Comparison of ENCODE assay signal across 13 cellular contexts in genomic region chr5:161549106-161549505, GRCh38. TPM values are rescaled to one million over a fixed set of nuclear protein-coding genes. Genes with fewer than 3 reads are reported as not detected.
A peak's percentile ranks its signal among the peaks of the same experiment; 100 is the strongest.
DNase-seq lines count a peak whose midpoint lies in the region; ATAC-seq and TF ChIP-seq lines count a peak whose summit lies in the region.
"Had no signal": no experiment of that assay in that cellular context is flagged by ENCODE, and none has a peak within 500 bp of the region (broad histone marks: within the 10 kb centered on the region; RNA-seq: fewer than 3 reads in every experiment).

No MANE protein-coding gene starts in this region.

- peaks cover 66% of the 10 kb centered on the region for H3K27me3 ChIP-seq in GM23338 (ENCODE audit: insufficient read depth)
- H3K27me3 ChIP-seq in adrenal gland, result no peaks in the 10 kb centered on the region
- peaks cover 32% of the 10 kb centered on the region for H3K27me3 ChIP-seq in trophoblast cell (ENCODE audit: insufficient read depth, low read length)
- H3K27me3 ChIP-seq in CD4-positive, alpha-beta T cell (ENCODE audit: control insufficient read depth, insufficient read depth, low read length), result peaks cover 50% of the 10 kb centered on the region

- peak overlapping the region; percentile 97 for H2AFZ ChIP-seq in GM23338
- no peak overlapping the region for H2AFZ ChIP-seq in trophoblast cell (ENCODE audit: insufficient read depth, low read length, poor library complexity)

- ATAC-seq in GM23338, result peak; percentile 51
- no peak for ATAC-seq in CD4-positive, alpha-beta T cell (ENCODE audit: poor library complexity)
- ATAC-seq: HepG2 had no signal

- peak overlapping the region; percentile 93 for H3K4me2 ChIP-seq in GM23338
- H3K4me2 ChIP-seq in trophoblast cell (ENCODE audit: low read length), result peak overlapping the region; percentile 95

- CTCF ChIA-PET in CD4-positive, alpha-beta T cell (lab: Charles Lee), result no interaction called here

- H3K23ac ChIP-seq in trophoblast cell (ENCODE audit: low read length), result no peak overlapping the region

- no peaks in the 10 kb centered on the region for H3K79me1 ChIP-seq in trophoblast cell (ENCODE audit: low read length)

- no peak overlapping the region for H4K12ac ChIP-seq in trophoblast cell (ENCODE audit: low read depth, low read length)

- no peak overlapping the region for H4K91ac ChIP-seq in trophoblast cell (ENCODE audit: low read depth, low read length)

- peaks cover 59% of the 10 kb centered on the region for H3K27me3 Mint-ChIP-seq in GM23338 (ENCODE audit: insufficient read depth, low read depth, poor library complexity)
- peaks cover 72% of the 10 kb centered on the region for H3K27me3 Mint-ChIP-seq in CD4-positive, alpha-beta T cell

- no peak overlapping the region for H2AK5ac ChIP-seq in trophoblast cell (ENCODE audit: low read length)

- TF ChIP-seq CTCF in GM23338 (conservative IDR thresholded peaks at IDR 0.05; ENCODE audit: low read depth in 2 of 2), result no peak
- no peak for TF ChIP-seq CTCF in adrenal gland (IDR thresholded peaks at IDR 0.05)
- TF ChIP-seq CTCF in CD4-positive, alpha-beta T cell (IDR thresholded peaks at IDR 0.05), result no peak

- 3 to 5% (median 4%) methylated on average over 11 to 15 of the region's 15 CpGs for WGBS in adrenal gland, 4 donors
- WGBS in trophoblast cell (ENCODE audit: extremely low coverage, insufficient coverage, insufficient read length), result no CpG with 5 or more reads among the region's 15 CpGs

- DNase-seq in GM23338 (ENCODE audit: low spot score), result no peak
- DNase-seq in adrenal gland, result peak in 5 of 7 donors; percentile 24 to 44 (median 38)
- no peak for DNase-seq in trophoblast cell
- no peak for DNase-seq in dedifferentiated amniotic fluid mesenchymal stem cell (ENCODE audit: extremely low spot score)
- no peak for DNase-seq in HUDEP-2 (lab: John Stamatoyannopoulos, UW; ENCODE audit: unreplicated experiment in 76 of 76)
- DNase-seq in CD4-positive, alpha-beta T cell, result no peak
- DNase-seq: activated CD4-positive, CD25-positive, alpha-beta regulatory T cell treated with anti-CD3 and anti-CD28 coated beads, Interleukin-2, amount 50 U/mL, for 72 hours; DND-41; effector CD8-positive, alpha-beta T cell; NCI-H2029 treated with DMSO at 0.1 percent for 48 hours; tibial artery had no signal

- H3K9me3 Mint-ChIP-seq in GM23338, result peaks cover 5% of the 10 kb centered on the region; the same call in 2 of the 3 replicates
- H3K9me3 Mint-ChIP-seq in CD4-positive, alpha-beta T cell, result peaks cover 4% of the 10 kb centered on the region

- H2BK12ac ChIP-seq in trophoblast cell (ENCODE audit: low read length), result no peak overlapping the region

- H3K4me1 ChIP-seq in GM23338 (ENCODE audit: insufficient read depth) (peaks cover 21% of the 10 kb centered on the region), adrenal gland (replicated peaks in 1 of 2) (peaks cover 5 to 16% of the 10 kb centered on the region in 2 donors), trophoblast cell (ENCODE audit: control insufficient read depth in 1 of 2, insufficient read depth in 2 of 2, low read length in 2 of 2) (peaks cover 9 to 14% of the 10 kb centered on the region in 2 experiments)

- no peaks in the 10 kb centered on the region for H3K36me3 Mint-ChIP-seq in GM23338 (ENCODE audit: low read depth)
- no peaks in the 10 kb centered on the region for H3K36me3 Mint-ChIP-seq in CD4-positive, alpha-beta T cell (ENCODE audit: low read depth)

- H3K4me3 ChIP-seq in GM23338, result peak overlapping the region; percentile 75
- H3K4me3 ChIP-seq in adrenal gland, result peak overlapping the region in 2 of 4 donors; percentile 15 to 82
- peak overlapping the region; percentile 35 for H3K4me3 ChIP-seq in iPS-11a (ENCODE audit: low read depth, low read length)
- H3K4me3 ChIP-seq in trophoblast cell (ENCODE audit: low read depth, low read length), result no peak overlapping the region
- H3K4me3 ChIP-seq: tibial artery had no signal

- no peak overlapping the region for H2BK120ac ChIP-seq in trophoblast cell (ENCODE audit: insufficient read depth, low read length, poor library complexity)

- POLR2A ChIA-PET in CD4-positive, alpha-beta T cell (lab: Charles Lee), result no interaction called here

- H3K79me2 ChIP-seq in GM23338 (replicated peaks; ENCODE audit: insufficient read depth) (no peaks in the 10 kb centered on the region), trophoblast cell (ENCODE audit: control insufficient read depth, insufficient read depth, low read length, poor library complexity) (no peaks in the 10 kb centered on the region)

- H3K9me3 ChIP-seq in adrenal gland (replicated peaks in 1 of 3) (no peaks in the 10 kb centered on the region), trophoblast cell (ENCODE audit: insufficient read depth, low read depth, low read length) (peaks cover 2% of the 10 kb centered on the region)
- H3K9me3 ChIP-seq in CD4-positive, alpha-beta T cell (ENCODE audit: control insufficient read depth, low read length), result no peaks in the 10 kb centered on the region
- H3K9me3 ChIP-seq: tibial artery had no signal

- no peak overlapping the region for H3K9ac ChIP-seq in trophoblast cell (ENCODE audit: low read length)

- no peak overlapping the region for H4K8ac ChIP-seq in trophoblast cell (ENCODE audit: low read depth, low read length)

- peak overlapping the region; percentile 82 for H3K4me3 Mint-ChIP-seq in GM23338
- H3K4me3 Mint-ChIP-seq in CD4-positive, alpha-beta T cell, result no peak overlapping the region

- intact Hi-C loops in adrenal gland (cut with DNase I), result no loop called here
- intact Hi-C loops in CD4-positive, alpha-beta T cell (cut with DNase I, micrococcal nuclease), result no loop called here

- no peak overlapping the region for H3K27ac Mint-ChIP-seq in GM23338
- no peak overlapping the region for H3K27ac Mint-ChIP-seq in CD4-positive, alpha-beta T cell

- TF ChIP-seq POLR2A in adrenal gland (IDR thresholded peaks at IDR 0.05), result no peak

- no peak overlapping the region for H3K18ac ChIP-seq in trophoblast cell (ENCODE audit: low read length)

- H3K9me2 ChIP-seq in GM23338 (ENCODE audit: insufficient read depth), result 0 out of 2 replicates have a peak, but pooled peaks cover 6% of the 10 kb centered on the region

- H3K36me3 ChIP-seq in GM23338 (ENCODE audit: insufficient read depth) (no peaks in the 10 kb centered on the region), adrenal gland (replicated peaks in 1 of 2) (no peaks in the 10 kb centered on the region), trophoblast cell (ENCODE audit: control insufficient read depth in 1 of 2, insufficient read depth in 2 of 2, low read length in 2 of 2) (no peaks in the 10 kb centered on the region)
- H3K36me3 ChIP-seq: tibial artery had no signal

- no peak overlapping the region for H3K27ac ChIP-seq in GM23338 (ENCODE audit: low read depth)
- no peak overlapping the region for H3K27ac ChIP-seq in adrenal gland
- no peak overlapping the region for H3K27ac ChIP-seq in trophoblast cell (ENCODE audit: low read depth, low read length)
- no peak overlapping the region for H3K27ac ChIP-seq in CD4-positive, alpha-beta T cell (ENCODE audit: low read depth, low read length)
- H3K27ac ChIP-seq: tibial artery had no signal

- H3F3A ChIP-seq in GM23338 (replicated peaks; ENCODE audit: low read depth), result peaks cover 7% of the 10 kb centered on the region; the same call in 1 of the 2 replicates

- H3K14ac ChIP-seq in trophoblast cell (ENCODE audit: low read length), result no peak overlapping the region

- H4K20me1 ChIP-seq in GM23338 (replicated peaks; ENCODE audit: insufficient read depth), result peaks cover 5% of the 10 kb centered on the region; the same call in 1 of the 2 replicates

- peaks cover 23% of the 10 kb centered on the region for H3K4me1 Mint-ChIP-seq in GM23338
- peaks cover 15% of the 10 kb centered on the region for H3K4me1 Mint-ChIP-seq in CD4-positive, alpha-beta T cell (ENCODE audit: low read depth)

- no peak overlapping the region for H3K4ac ChIP-seq in trophoblast cell (ENCODE audit: low read depth, low read length)

- no peak overlapping the region for H2BK5ac ChIP-seq in trophoblast cell (ENCODE audit: low read depth, low read length, poor library complexity)

RNA-seq across cellular contexts. Expression of gene GABRB2, which starts 2.6 kb away (rescaled TPM):
- total RNA-seq in GM23338 (2014; rRNA removed; shearing (Covaris generic)), result 0.04 and 0.94 TPM in 2 replicates
- polyA plus RNA-seq in GM23338 (2016; fragmentation: Nextera tagmentation; extraction: Ambion mirVana) (0.10 and 0.11 TPM in 2 replicates), adrenal gland (1 to 10 TPM in 2 of 3 donors, under 1 TPM in 1; 0.88 to 2.1 (median 1.0) TPM)
- 10 to 100 TPM in 5 of 8 donors, 1 to 10 TPM in 3; 5.6 to 18.1 (median 12.1) TPM for total RNA-seq in adrenal gland
- 0.03 and 0.04 TPM in 2 replicates for polyA plus RNA-seq in trophoblast cell (2013)
- not detected for total RNA-seq in CD4-positive, alpha-beta T cell
- total RNA-seq: HepG2 had no signal

Comparison
In these comparisons a context has a peak if more than half of its experiments do, and no peak if none do; other contexts are left out.
1. DNase-seq: peak in adrenal gland (5 of 7); none in GM23338 (single experiment), trophoblast cell (0 of 2), dedifferentiated amniotic fluid mesenchymal stem cell (single experiment), HUDEP-2 (0 of 76) and CD4-positive, alpha-beta T cell (0 of 10).